In the genomic region with DNA sequence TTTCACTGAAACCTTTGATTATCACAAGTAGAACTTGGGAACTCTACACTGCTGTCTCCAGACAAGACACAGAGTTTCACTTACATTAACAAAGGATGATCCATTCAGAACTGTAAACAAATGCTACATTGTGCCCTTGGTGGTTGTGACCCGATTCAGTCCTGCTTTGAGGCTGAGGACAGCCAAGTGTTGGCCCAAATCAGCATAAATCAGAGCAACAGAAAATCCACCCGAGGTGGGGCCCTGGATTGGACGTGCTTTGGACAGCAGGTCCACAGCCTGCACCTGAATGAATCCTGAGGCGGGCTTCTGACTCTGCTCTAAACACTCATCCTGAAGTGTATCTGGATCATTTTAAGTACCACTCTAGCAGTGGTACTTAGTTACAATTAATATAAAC, we compare ENCODE assay signal across 17 cellular contexts.
DNase-seq lines count a peak whose midpoint lies in the region; TF ChIP-seq lines count a peak whose summit lies in the region.
"Had no signal": no experiment of that assay in that cellular context is flagged by ENCODE, and none has a peak within 500 bp of the region (broad histone marks: within the 10 kb centered on the region; RNA-seq: fewer than 3 reads in every experiment).

No MANE protein-coding gene starts in this region.

- no peak for TF ChIP-seq CTCF in foreskin fibroblast (IDR thresholded peaks at IDR 0.05; ENCODE audit: low read depth, low read length)

- H3K4me1 Mint-ChIP-seq in activated naive CD4-positive, alpha-beta T cell treated with anti-CD3 and anti-CD28 coated beads for 36 hours (ENCODE audit: low read depth) = peaks cover 90% of the 10 kb centered on the region
- peaks cover 80% of the 10 kb centered on the region for H3K4me1 Mint-ChIP-seq in activated naive CD8-positive, alpha-beta T cell treated with anti-CD3 and anti-CD28 coated beads for 36 hours

- no peak overlapping the region for H3K4me3 ChIP-seq in foreskin fibroblast (ENCODE audit: low read depth in 1 of 2, low read length in 2 of 2)
- H3K4me3 ChIP-seq: SK-N-MC, upper lobe of left lung had no signal

- peak overlapping the region; percentile 80 for H3K27ac Mint-ChIP-seq in activated naive CD4-positive, alpha-beta T cell treated with anti-CD3 and anti-CD28 coated beads for 36 hours
- peak overlapping the region; percentile 83 for H3K27ac Mint-ChIP-seq in activated naive CD8-positive, alpha-beta T cell treated with anti-CD3 and anti-CD28 coated beads for 36 hours
- H3K27ac Mint-ChIP-seq: activated naive CD8-positive, alpha-beta T cell treated with anti-CD3 and anti-CD28 coated beads, Interleukin-2, amount 10 ng/mL, durations not matched to agents 7 days and 5 days; H9 had no signal

- H3K4me3 Mint-ChIP-seq in activated naive CD4-positive, alpha-beta T cell treated with anti-CD3 and anti-CD28 coated beads for 36 hours = no peak overlapping the region
- H3K4me3 Mint-ChIP-seq in activated naive CD8-positive, alpha-beta T cell treated with anti-CD3 and anti-CD28 coated beads for 36 hours = no peak overlapping the region
- H3K4me3 Mint-ChIP-seq: activated naive CD8-positive, alpha-beta T cell treated with anti-CD3 and anti-CD28 coated beads, Interleukin-2, amount 10 ng/mL, durations not matched to agents 7 days and 5 days; H9 had no signal

- H3K27me3 Mint-ChIP-seq in activated naive CD4-positive, alpha-beta T cell treated with anti-CD3 and anti-CD28 coated beads for 36 hours (ENCODE audit: low read depth) = no peaks in the 10 kb centered on the region
- no peaks in the 10 kb centered on the region for H3K27me3 Mint-ChIP-seq in activated naive CD8-positive, alpha-beta T cell treated with anti-CD3 and anti-CD28 coated beads for 36 hours
- H3K27me3 Mint-ChIP-seq: activated naive CD8-positive, alpha-beta T cell treated with anti-CD3 and anti-CD28 coated beads, Interleukin-2, amount 10 ng/mL, durations not matched to agents 7 days and 5 days had no signal

- no peaks in the 10 kb centered on the region for H3K9me3 Mint-ChIP-seq in activated naive CD4-positive, alpha-beta T cell treated with anti-CD3 and anti-CD28 coated beads for 36 hours
- H3K9me3 Mint-ChIP-seq in activated naive CD8-positive, alpha-beta T cell treated with anti-CD3 and anti-CD28 coated beads for 36 hours = peaks cover 5% of the 10 kb centered on the region
- H3K9me3 Mint-ChIP-seq: activated naive CD8-positive, alpha-beta T cell treated with anti-CD3 and anti-CD28 coated beads, Interleukin-2, amount 10 ng/mL, durations not matched to agents 7 days and 5 days had no signal

- no peak for DNase-seq in activated naive CD4-positive, alpha-beta T cell treated with anti-CD3 and anti-CD28 coated beads for 36 hours
- no peak for DNase-seq in activated naive CD4-positive, alpha-beta T cell treated with Interleukin-2 at 50 U/mL for 16 hours
- DNase-seq in activated naive CD8-positive, alpha-beta T cell treated with anti-CD3 and anti-CD28 coated beads for 36 hours = no peak
- peak; percentile 85 for DNase-seq in medulla oblongata (ENCODE audit: extremely low spot score)
- peak; percentile 82 for DNase-seq in superior temporal gyrus (ENCODE audit: extremely low spot score)
- no peak for DNase-seq in activated CD4-positive, CD25-positive, alpha-beta regulatory T cell treated with anti-CD3 and anti-CD28 coated beads, Interleukin-2, amount 50 U/mL, for 72 hours
- DNase-seq in iPS-NIHi11 (ENCODE audit: low spot score) = no peak
- no peak for DNase-seq in foreskin fibroblast
- DNase-seq: activated naive CD8-positive, alpha-beta T cell treated with anti-CD3 and anti-CD28 coated beads, Interleukin-2, amount 10 ng/mL, durations not matched to agents 7 days and 5 days; H9; MM.1S; NCI-H187 treated with DMSO at 0.1 percent for 48 hours; NCI-H526 treated with DMSO at 0.1 percent for 48 hours; stimulated activated CD4-positive, alpha-beta T cell treated with anti-CD3 and anti-CD28 coated beads, Interleukin-4, amount 100 ng/mL, for 1 hour; stimulated activated CD8-positive, alpha-beta memory T cell treated with anti-CD3 and anti-CD28 coated beads, Interleukin-4, amount 100 ng/mL, for 48 hours; upper lobe of left lung had no signal

- peaks cover 28% of the 10 kb centered on the region for H3K36me3 Mint-ChIP-seq in activated naive CD4-positive, alpha-beta T cell treated with anti-CD3 and anti-CD28 coated beads for 36 hours (ENCODE audit: low read depth)
- peaks cover 53% of the 10 kb centered on the region for H3K36me3 Mint-ChIP-seq in activated naive CD8-positive, alpha-beta T cell treated with anti-CD3 and anti-CD28 coated beads for 36 hours

- intact Hi-C loops in activated naive CD4-positive, alpha-beta T cell treated with anti-CD3 and anti-CD28 coated beads for 36 hours (cut with micrococcal nuclease) = no loop called here

- CTCF ChIA-PET in activated naive CD4-positive, alpha-beta T cell treated with anti-CD3 and anti-CD28 coated beads for 36 hours (lab: Charles Lee) = interaction anchor here (0.9 to 3.6 kb wide), 3 partner anchors 18 to 59 kb away, joined by 3 to 12 read pairs (median 3); no protein-coding TSS in a partner anchor

Comparison
In these comparisons a context has a peak if more than half of its experiments do, and no peak if none do; other contexts are left out.
1. DNase-seq: peak in medulla oblongata (single experiment) and superior temporal gyrus (single experiment); none in activated naive CD4-positive, alpha-beta T cell treated with anti-CD3 and anti-CD28 coated beads for 36 hours (single experiment), activated naive CD4-positive, alpha-beta T cell treated with Interleukin-2 at 50 U/mL for 16 hours (single experiment), activated naive CD8-positive, alpha-beta T cell treated with anti-CD3 and anti-CD28 coated beads for 36 hours (single experiment), activated CD4-positive, CD25-positive, alpha-beta regulatory T cell treated with anti-CD3 and anti-CD28 coated beads, Interleukin-2, amount 50 U/mL, for 72 hours (single experiment), iPS-NIHi11 (single experiment) and foreskin fibroblast (0 of 2).